In the genomic region with DNA sequence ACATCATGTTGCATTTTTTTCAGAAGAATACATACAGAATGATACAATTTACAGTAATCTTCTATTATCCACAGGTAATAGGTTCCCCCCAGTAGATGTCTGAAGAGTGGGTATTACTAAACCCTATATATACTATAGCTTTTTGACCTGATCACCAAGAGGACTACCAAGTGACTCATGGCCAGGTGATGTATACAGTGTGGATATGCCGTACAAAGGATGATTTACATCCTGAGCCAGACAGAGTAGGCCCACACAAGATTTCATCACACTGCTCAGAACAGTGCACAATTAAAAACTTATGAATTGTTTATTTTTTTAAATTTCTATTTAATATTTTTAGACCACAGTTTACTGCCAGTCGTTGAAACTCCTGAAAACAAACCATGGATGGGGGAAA, we compare ENCODE assay signal across 16 cellular contexts.
DNase-seq lines count a peak whose midpoint lies in the region; ATAC-seq and TF ChIP-seq lines count a peak whose summit lies in the region.
"Had no signal": no experiment of that assay in that cellular context is flagged by ENCODE, and none has a peak within 500 bp of the region (broad histone marks: within the 10 kb centered on the region; RNA-seq: fewer than 3 reads in every experiment).

No MANE protein-coding gene starts in this region.

- H3K9me3 ChIP-seq in PC-3 (ENCODE audit: low read length) = no peaks in the 10 kb centered on the region

- no peaks in the 10 kb centered on the region for H4K20me1 ChIP-seq in PC-3 (ENCODE audit: low read length)

- H3K4me1 Mint-ChIP-seq in HFFc6 (ENCODE audit: low read depth) = peaks cover 58% of the 10 kb centered on the region

- peaks cover 19% of the 10 kb centered on the region for H3K36me3 Mint-ChIP-seq in HFFc6 (ENCODE audit: low read depth)

- no peaks in the 10 kb centered on the region for H3K9me3 Mint-ChIP-seq in HFFc6

- no peaks in the 10 kb centered on the region for H3K79me2 ChIP-seq in PC-3 (ENCODE audit: low read length)

- ATAC-seq in PC-3 (peak; percentile 25; the same call in 1 of the 2 replicates), HG03457 (IDR thresholded peaks at IDR 0.05; ENCODE audit: unreplicated experiment) (no peak), HG02852 (IDR thresholded peaks at IDR 0.05; ENCODE audit: unreplicated experiment) (no peak)

- H3K27me3 ChIP-seq in PC-3 (ENCODE audit: low read length) = no peaks in the 10 kb centered on the region

- no peak overlapping the region for H2AFZ ChIP-seq in PC-3 (ENCODE audit: low read length)

- H3K36me3 ChIP-seq in PC-3 (ENCODE audit: low read depth, low read length) = no peaks in the 10 kb centered on the region

- no TSS peak for BruUV-seq in PC-3 (replicated peaks; lab: Mats Ljungman, UMichigan)

- H3K27ac ChIP-seq in PC-3 (ENCODE audit: low read length) (no peak overlapping the region), epithelial cell of prostate (peak overlapping the region; percentile 97), substantia nigra (ENCODE audit: low read depth, low read length, poor library complexity, severe bottlenecking) (no peak overlapping the region)
- H3K27ac ChIP-seq: C4-2B, SK-N-MC had no signal

- POLR2A ChIA-PET in PC-3 (lab: Charles Lee; ENCODE audit: unreplicated experiment) = no interaction called here

- CTCF ChIA-PET in PC-3 (lab: Charles Lee) = no interaction called here

- H3K4me2 ChIP-seq in PC-3 (ENCODE audit: low read length) = no peak overlapping the region

- peak overlapping the region; percentile 2; the same call in 1 of the 2 replicates for H3K27ac Mint-ChIP-seq in HFFc6

- intact Hi-C loops in PC-3 (cut with micrococcal nuclease) = no loop called here

- no peaks in the 10 kb centered on the region for H3F3A ChIP-seq in PC-3 (ENCODE audit: low read length, unreplicated experiment)

- H3K9ac ChIP-seq in PC-3 (ENCODE audit: low read length) = no peak overlapping the region

- H3K4me1 ChIP-seq in PC-3 (ENCODE audit: insufficient read depth, low read length) = peaks cover 24% of the 10 kb centered on the region

- no peaks in the 10 kb centered on the region for H3K9me2 ChIP-seq in PC-3 (replicated peaks; ENCODE audit: low read length)

- peaks cover 2% of the 10 kb centered on the region for H3K27me3 Mint-ChIP-seq in HFFc6 (ENCODE audit: insufficient read depth)

- DNase-seq in HFFc6 = no peak
- peak; percentile 50 for DNase-seq in PC-3
- DNase-seq in epithelial cell of prostate (ENCODE audit: low read depth, low spot score) = peak; percentile 80
- DNase-seq in substantia nigra (lab: John Stamatoyannopoulos, UW) = no peak
- DNase-seq in HuH-7 (ENCODE audit: low spot score) = no peak
- DNase-seq: ACHN, AML-193, DMS79 treated with DMSO at 0.1 percent for 48 hours, NCI-H1092 treated with DMSO at 0.1 percent for 48 hours, NCI-H2081, NCI-H510A, NCI-H748 treated with DMSO at 0.1 percent for 48 hours had no signal

- H3K4me3 ChIP-seq in PC-3 (ENCODE audit: low read length) = no peak overlapping the region
- H3K4me3 ChIP-seq: SK-N-MC had no signal

- TF ChIP-seq CTCF in HFFc6 (IDR thresholded peaks at IDR 0.05) = no peak
- no peak for TF ChIP-seq CTCF in PC-3 (conservative IDR thresholded peaks at IDR 0.05; ENCODE audit: low read depth, low read length)

- H3K4me3 Mint-ChIP-seq in HFFc6 = no peak overlapping the region

Comparison
In these comparisons a context has a peak if more than half of its experiments do, and no peak if none do; other contexts are left out.
1. DNase-seq: peak in PC-3 (single experiment) and epithelial cell of prostate (single experiment); none in HFFc6 (single experiment), substantia nigra (0 of 49) and HuH-7 (single experiment).